In the genomic region with DNA sequence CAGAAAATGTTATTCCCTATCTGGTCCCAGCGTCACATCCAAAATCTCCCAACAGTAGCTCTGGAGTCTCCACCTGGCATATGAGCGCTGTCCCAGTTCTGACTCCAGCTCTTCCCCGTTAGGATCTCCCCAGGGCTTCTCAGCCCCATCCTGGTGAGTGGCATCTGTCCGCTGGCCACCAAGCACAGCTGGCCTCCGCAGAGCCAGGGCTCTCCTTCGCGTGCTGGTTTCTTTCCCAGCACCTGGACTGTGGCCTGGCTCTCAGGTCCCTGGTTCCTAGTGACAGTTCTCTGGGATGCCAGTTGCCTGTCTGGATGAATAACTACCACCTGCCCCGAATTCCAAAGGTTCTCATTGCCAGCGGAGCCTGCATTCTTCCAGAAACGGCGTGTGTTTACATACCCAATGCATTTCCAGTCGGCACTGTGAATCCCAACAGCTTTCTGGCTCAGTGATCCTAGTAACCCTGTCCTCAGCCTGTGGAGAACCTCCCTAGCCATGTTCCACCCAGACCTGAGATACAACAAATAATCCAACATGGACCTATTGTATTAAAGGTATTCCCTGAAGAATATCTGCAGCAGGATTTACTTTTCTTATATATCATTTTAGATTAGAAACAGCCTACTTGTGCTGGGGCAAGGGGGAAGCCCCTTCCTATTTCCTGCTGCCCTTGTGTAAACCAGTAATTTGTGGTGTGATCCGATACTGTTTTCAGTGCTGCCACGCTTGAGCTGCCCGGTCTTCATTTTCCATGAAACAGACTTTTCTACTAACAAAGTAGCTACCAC, we compare ENCODE assay signal across 25 cellular contexts.
DNase-seq lines count a peak whose midpoint lies in the region; ATAC-seq and TF ChIP-seq lines count a peak whose summit lies in the region.
"Had no signal": no experiment of that assay in that cellular context is flagged by ENCODE, and none has a peak within 500 bp of the region (broad histone marks: within the 10 kb centered on the region; RNA-seq: fewer than 3 reads in every experiment).

No MANE protein-coding gene starts in this region.

- peak; percentile 81 for ATAC-seq in GM19395 (IDR thresholded peaks at IDR 0.05; ENCODE audit: unreplicated experiment)
- ATAC-seq in HG02678 (IDR thresholded peaks at IDR 0.05; ENCODE audit: unreplicated experiment): peak; percentile 75
- ATAC-seq in HG03520 (IDR thresholded peaks at IDR 0.05; ENCODE audit: unreplicated experiment): peak; percentile 65
- ATAC-seq in left lobe of liver: no peak
- ATAC-seq: naive thymus-derived CD8-positive, alpha-beta T cell; pancreas; stimulated activated naive B cell treated with anti-CD40 and anti-IgM and Interleukin-4, amounts not matched to agents 10 μg/mL and 1 μg/mL and 100 μg/mL, for 72 hours had no signal

- H3K36me3 ChIP-seq in uterus (no peaks in the 10 kb centered on the region), breast epithelium (no peaks in the 10 kb centered on the region)
- H3K36me3 ChIP-seq: MG63, pancreas, transverse colon had no signal

- no peak for TF ChIP-seq CTCF in uterus (IDR thresholded peaks at IDR 0.05)
- TF ChIP-seq CTCF in breast epithelium (IDR thresholded peaks at IDR 0.05): no peak

- H3K9me3 ChIP-seq in uterus (no peaks in the 10 kb centered on the region), breast epithelium (no peaks in the 10 kb centered on the region)
- H3K9me3 ChIP-seq: MG63, pancreas had no signal

- TF ChIP-seq POLR2A in uterus (IDR thresholded peaks at IDR 0.05) (no peak), breast epithelium (IDR thresholded peaks at IDR 0.05) (no peak)

- H3K27ac ChIP-seq in uterus (no peak overlapping the region), breast epithelium (no peak overlapping the region)
- H3K27ac ChIP-seq: pancreas, transverse colon had no signal

- no peaks in the 10 kb centered on the region for H3K27me3 ChIP-seq in uterus
- H3K27me3 ChIP-seq in breast epithelium: no peaks in the 10 kb centered on the region
- H3K27me3 ChIP-seq: MG63, pancreas, transverse colon had no signal

- intact Hi-C loops in uterus (cut with DNase I; ENCODE audit: low total_unique reads) (loop anchor here (10.0 kb wide), 1 partner anchor 112 kb away; no protein-coding TSS in a partner anchor), breast epithelium (cut with DNase I; ENCODE audit: low total_unique reads) (no loop called here)

- no peak overlapping the region for H3K4me3 ChIP-seq in uterus
- H3K4me3 ChIP-seq in breast epithelium: no peak overlapping the region
- H3K4me3 ChIP-seq: MG63, pancreas, transverse colon had no signal

- H3K4me1 ChIP-seq in uterus: no peaks in the 10 kb centered on the region
- H3K4me1 ChIP-seq in breast epithelium: no peaks in the 10 kb centered on the region
- H3K4me1 ChIP-seq: pancreas, transverse colon had no signal

- in situ Hi-C loops in G401 (cut with HindIII; ENCODE audit: low sequenced_read_pairs): no loop called here

- DNase-seq in G401 (ENCODE audit: low spot score) (peak; percentile 24), uterus (no peak), left lobe of liver (ENCODE audit: low spot score) (no peak), EL (no peak), breast epithelium (ENCODE audit: low spot score in 2 of 2) (no peak)
- DNase-seq: 8988T; activated CD4-positive, alpha-beta T cell treated with anti-CD3 and anti-CD28 coated beads, Interleukin-2, amount 50 U/mL, for 4 hours; amygdala; central memory CD4-positive, alpha-beta T cell; COR-L47; foreskin melanocyte; H9; hypothalamus; kidney; mesendoderm; MG63; naive thymus-derived CD8-positive, alpha-beta T cell; NCI-H1436 treated with DMSO at 0.1 percent for 48 hours; NCI-H82; pancreas; stimulated activated naive B cell treated with anti-CD40 and anti-IgM and Interleukin-4, amounts not matched to agents 10 μg/mL and 1 μg/mL and 100 μg/mL, for 72 hours; transverse colon had no signal
